In genomic region chr5:104049752-104050151, GRCh38 we compare ENCODE assay signal across 2 cellular contexts.
TF ChIP-seq lines count a peak whose summit lies in the region.

No MANE protein-coding gene starts in this region.

TF ChIP-seq in IMR-90, 13 proteins besides CTCF, POLR2A, EP300 and RAD21:
- TF ChIP-seq CEBPB (IDR thresholded peaks at IDR 0.05; ENCODE audit: low read depth, low read length) (no peak), MAZ (IDR thresholded peaks at IDR 0.05; ENCODE audit: borderline replicate concordance, low read depth, low read length) (no peak), MXI1 (IDR thresholded peaks at IDR 0.05; ENCODE audit: borderline replicate concordance, low read depth, low read length) (no peak), NFE2L2 (IDR thresholded peaks at IDR 0.05; ENCODE audit: low read depth, low read length) (no peak), SMC3 (IDR thresholded peaks at IDR 0.05; ENCODE audit: low read depth, low read length) (no peak), MAFK (IDR thresholded peaks at IDR 0.05; ENCODE audit: low read depth, low read length) (no peak), BHLHE40 (IDR thresholded peaks at IDR 0.05; ENCODE audit: low read depth, low read length) (no peak), CHD1 (IDR thresholded peaks at IDR 0.05; ENCODE audit: low read depth, low read length) (no peak)
- TF ChIP-seq, protein P1, sequence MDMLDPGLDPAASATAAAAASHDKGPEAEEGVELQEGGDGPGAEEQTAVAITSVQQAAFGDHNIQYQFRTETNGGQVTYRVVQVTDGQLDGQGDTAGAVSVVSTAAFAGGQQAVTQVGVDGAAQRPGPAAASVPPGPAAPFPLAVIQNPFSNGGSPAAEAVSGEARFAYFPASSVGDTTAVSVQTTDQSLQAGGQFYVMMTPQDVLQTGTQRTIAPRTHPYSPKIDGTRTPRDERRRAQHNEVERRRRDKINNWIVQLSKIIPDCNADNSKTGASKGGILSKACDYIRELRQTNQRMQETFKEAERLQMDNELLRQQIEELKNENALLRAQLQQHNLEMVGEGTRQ (IDR thresholded peaks at IDR 0.05; ENCODE audit: low read depth, low read length): no peak
- TF ChIP-seq, protein P2, sequence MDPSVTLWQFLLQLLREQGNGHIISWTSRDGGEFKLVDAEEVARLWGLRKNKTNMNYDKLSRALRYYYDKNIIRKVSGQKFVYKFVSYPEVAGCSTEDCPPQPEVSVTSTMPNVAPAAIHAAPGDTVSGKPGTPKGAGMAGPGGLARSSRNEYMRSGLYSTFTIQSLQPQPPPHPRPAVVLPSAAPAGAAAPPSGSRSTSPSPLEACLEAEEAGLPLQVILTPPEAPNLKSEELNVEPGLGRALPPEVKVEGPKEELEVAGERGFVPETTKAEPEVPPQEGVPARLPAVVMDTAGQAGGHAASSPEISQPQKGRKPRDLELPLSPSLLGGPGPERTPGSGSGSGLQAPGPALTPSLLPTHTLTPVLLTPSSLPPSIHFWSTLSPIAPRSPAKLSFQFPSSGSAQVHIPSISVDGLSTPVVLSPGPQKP (IDR thresholded peaks at IDR 0.05; ENCODE audit: borderline replicate concordance, low read depth, low read length): no peak

TF ChIP-seq in K562, 482 proteins besides CTCF, POLR2A, EP300 and RAD21:
- TF ChIP-seq MCM5 (IDR thresholded peaks at IDR 0.05; ENCODE audit: low read depth) (no peak), SRSF1 (IDR thresholded peaks at IDR 0.05; ENCODE audit: low read depth, low read length) (no peak), RNF219 (CRISPR knock-in tag; IDR thresholded peaks at IDR 0.05) (no peak), ELK3 (CRISPR knock-in tag; IDR thresholded peaks at IDR 0.05) (no peak), CBX1 (IDR thresholded peaks at IDR 0.05; ENCODE audit: low read depth) (no peak), LEF1 (IDR thresholded peaks at IDR 0.05) (no peak), SP1 (CRISPR knock-in tag; IDR thresholded peaks at IDR 0.05) (no peak), ZNF217 (CRISPR knock-in tag; IDR thresholded peaks at IDR 0.05) (no peak), SAFB2 (IDR thresholded peaks at IDR 0.05; ENCODE audit: borderline replicate concordance, low read depth, low read length, severe bottlenecking) (no peak), KDM5B (IDR thresholded peaks at IDR 0.05; ENCODE audit: insufficient replicate concordance, low read depth, low read length) (no peak), GABPB1 (CRISPR knock-in tag; IDR thresholded peaks at IDR 0.05) (no peak), ZBTB7A (IDR thresholded peaks at IDR 0.05; ENCODE audit: borderline replicate concordance, control insufficient read depth, low read depth, low read length) (no peak), SIX5 (IDR thresholded peaks at IDR 0.05; ENCODE audit: borderline replicate concordance in 1 of 2, insufficient read depth in 1 of 2, low read depth in 1 of 2, low read length in 2 of 2) (no peak), SIN3B (IDR thresholded peaks at IDR 0.05; ENCODE audit: low read depth) (no peak), ZZZ3 (IDR thresholded peaks at IDR 0.05) (no peak)
- TF ChIP-seq, protein P3, sequence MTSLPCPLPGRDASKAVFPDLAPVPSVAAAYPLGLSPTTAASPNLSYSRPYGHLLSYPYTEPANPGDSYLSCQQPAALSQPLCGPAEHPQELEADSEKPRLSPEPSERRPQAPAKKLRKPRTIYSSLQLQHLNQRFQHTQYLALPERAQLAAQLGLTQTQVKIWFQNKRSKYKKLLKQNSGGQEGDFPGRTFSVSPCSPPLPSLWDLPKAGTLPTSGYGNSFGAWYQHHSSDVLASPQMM (CRISPR knock-in tag; IDR thresholded peaks at IDR 0.05): no peak
- TF ChIP-seq, protein P4, sequence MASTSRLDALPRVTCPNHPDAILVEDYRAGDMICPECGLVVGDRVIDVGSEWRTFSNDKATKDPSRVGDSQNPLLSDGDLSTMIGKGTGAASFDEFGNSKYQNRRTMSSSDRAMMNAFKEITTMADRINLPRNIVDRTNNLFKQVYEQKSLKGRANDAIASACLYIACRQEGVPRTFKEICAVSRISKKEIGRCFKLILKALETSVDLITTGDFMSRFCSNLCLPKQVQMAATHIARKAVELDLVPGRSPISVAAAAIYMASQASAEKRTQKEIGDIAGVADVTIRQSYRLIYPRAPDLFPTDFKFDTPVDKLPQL (IDR thresholded peaks at IDR 0.05; ENCODE audit: extremely low read depth, insufficient read length): no peak
- TF ChIP-seq, protein P5, sequence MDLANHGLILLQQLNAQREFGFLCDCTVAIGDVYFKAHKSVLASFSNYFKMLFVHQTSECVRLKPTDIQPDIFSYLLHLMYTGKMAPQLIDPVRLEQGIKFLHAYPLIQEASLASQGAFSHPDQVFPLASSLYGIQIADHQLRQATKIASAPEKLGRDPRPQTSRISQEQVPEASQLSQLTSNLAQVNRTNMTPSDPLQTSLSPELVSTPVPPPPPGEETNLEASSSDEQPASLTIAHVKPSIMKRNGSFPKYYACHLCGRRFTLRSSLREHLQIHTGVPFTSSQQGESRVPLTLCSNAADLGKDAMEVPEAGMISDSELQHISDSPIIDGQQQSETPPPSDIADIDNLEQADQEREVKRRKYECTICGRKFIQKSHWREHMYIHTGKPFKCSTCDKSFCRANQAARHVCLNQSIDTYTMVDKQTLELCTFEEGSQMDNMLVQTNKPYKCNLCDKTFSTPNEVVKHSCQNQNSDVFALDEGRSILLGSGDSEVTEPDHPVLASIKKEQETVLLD (IDR thresholded peaks at IDR 0.05): no peak
- TF ChIP-seq, protein P6, sequence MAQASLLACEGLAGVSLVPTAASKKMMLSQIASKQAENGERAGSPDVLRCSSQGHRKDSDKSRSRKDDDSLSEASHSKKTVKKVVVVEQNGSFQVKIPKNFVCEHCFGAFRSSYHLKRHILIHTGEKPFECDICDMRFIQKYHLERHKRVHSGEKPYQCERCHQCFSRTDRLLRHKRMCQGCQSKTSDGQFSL (CRISPR knock-in tag; IDR thresholded peaks at IDR 0.05): no peak
- TF ChIP-seq, protein P6 (tag; IDR thresholded peaks at IDR 0.05): no peak
TF ChIP-seq in K562: peak in this region for 0.
